In genomic region chr2:235618039-235618438, GRCh38 we compare ENCODE assay signal across 16 cellular contexts.
A peak's percentile ranks its signal among the peaks of the same experiment; 100 is the strongest.
DNase-seq lines count a peak whose midpoint lies in the region; ATAC-seq and TF ChIP-seq lines count a peak whose summit lies in the region.
"Had no signal": no experiment of that assay in that cellular context is flagged by ENCODE, and none has a peak within 500 bp of the region (broad histone marks: within the 10 kb centered on the region; RNA-seq: fewer than 3 reads in every experiment).

No MANE protein-coding gene starts in this region.

- intact Hi-C loops in left ventricle myocardium inferior (cut with micrococcal nuclease) = no loop called here
- intact Hi-C loops in Right ventricle myocardium superior (cut with DNase I) = no loop called here
- intact Hi-C loops in psoas muscle (cut with DNase I) = no loop called here

- DNase-seq in left ventricle myocardium inferior = no peak
- DNase-seq in Right ventricle myocardium superior = no peak
- peak; percentile 83 for DNase-seq in astrocyte of the hippocampus (ENCODE audit: low read depth, low spot score)
- peak; percentile 38 for DNase-seq in glomerular visceral epithelial cell (ENCODE audit: extremely low spot score)
- DNase-seq in NCI-H1092 (lab: John Stamatoyannopoulos, UW) = no peak
- DNase-seq in psoas muscle = no peak
- no peak for DNase-seq in midbrain (lab: John Stamatoyannopoulos, UW)
- no peak for DNase-seq in DMS53 treated with DMSO at 0.1 percent for 48 hours (lab: John Stamatoyannopoulos, UW; ENCODE audit: unreplicated experiment)
- DNase-seq: activated CD4-positive, alpha-beta memory T cell treated with anti-CD3 and anti-CD28 coated beads for 36 hours; anterior cingulate cortex; effector memory CD4-positive, alpha-beta T cell; GOT3; NCI-H2227 treated with DMSO at 0.1 percent for 48 hours; stimulated activated CD4-positive, alpha-beta T cell treated with anti-CD3 and anti-CD28 coated beads, Interleukin-1b, Interleukin-23, amount 100 ng/mL, for 48 hours; transverse colon had no signal

- H3K27me3 ChIP-seq in left ventricle myocardium inferior (ENCODE audit: low read depth) = no peaks in the 10 kb centered on the region
- no peaks in the 10 kb centered on the region for H3K27me3 ChIP-seq in psoas muscle (ENCODE audit: insufficient read depth in 3 of 3, low read length in 2 of 3)
- H3K27me3 ChIP-seq: transverse colon had no signal

- H3K36me3 ChIP-seq in left ventricle myocardium inferior (no peaks in the 10 kb centered on the region), psoas muscle (ENCODE audit: insufficient read depth in 1 of 2, low read depth in 1 of 2) (no peaks in the 10 kb centered on the region)
- H3K36me3 ChIP-seq: transverse colon had no signal

- no peak for TF ChIP-seq CTCF in left ventricle myocardium inferior (IDR thresholded peaks at IDR 0.05; ENCODE audit: borderline replicate concordance)
- TF ChIP-seq CTCF in psoas muscle (IDR thresholded peaks at IDR 0.05) = no peak

- peaks cover 43% of the 10 kb centered on the region for H3K4me1 ChIP-seq in left ventricle myocardium inferior
- peaks cover 29% of the 10 kb centered on the region for H3K4me1 ChIP-seq in psoas muscle
- H3K4me1 ChIP-seq: parathyroid adenoma had no signal

- ATAC-seq in Right ventricle myocardium superior (ENCODE audit: poor library complexity) (no peak), psoas muscle (no peak)

- WGBS in psoas muscle, 3 donors = 89 to 98% (median 97%) methylated on average over 7 of the region's 7 CpGs

- H3K27ac ChIP-seq in left ventricle myocardium inferior (replicated peaks) (peak overlapping the region; percentile 74), psoas muscle (no peak overlapping the region)
- H3K27ac ChIP-seq: parathyroid adenoma had no signal

- no peak overlapping the region for H3K4me3 ChIP-seq in left ventricle myocardium inferior
- no peak overlapping the region for H3K4me3 ChIP-seq in psoas muscle
- H3K4me3 ChIP-seq: transverse colon had no signal

- H3K9me3 ChIP-seq in left ventricle myocardium inferior (replicated peaks) = no peaks in the 10 kb centered on the region
- no peaks in the 10 kb centered on the region for H3K9me3 ChIP-seq in psoas muscle
- H3K9me3 ChIP-seq: transverse colon had no signal

Comparison
In these comparisons a context has a peak if more than half of its experiments do, and no peak if none do; other contexts are left out.
1. DNase-seq: peak in astrocyte of the hippocampus (single experiment) and glomerular visceral epithelial cell (single experiment); none in left ventricle myocardium inferior (single experiment), Right ventricle myocardium superior (single experiment), NCI-H1092 (single experiment), psoas muscle (0 of 2), midbrain (single experiment) and DMS53 treated with DMSO at 0.1 percent for 48 hours (single experiment).